ENCODE assay signal across 8 cellular contexts in the genomic region with DNA sequence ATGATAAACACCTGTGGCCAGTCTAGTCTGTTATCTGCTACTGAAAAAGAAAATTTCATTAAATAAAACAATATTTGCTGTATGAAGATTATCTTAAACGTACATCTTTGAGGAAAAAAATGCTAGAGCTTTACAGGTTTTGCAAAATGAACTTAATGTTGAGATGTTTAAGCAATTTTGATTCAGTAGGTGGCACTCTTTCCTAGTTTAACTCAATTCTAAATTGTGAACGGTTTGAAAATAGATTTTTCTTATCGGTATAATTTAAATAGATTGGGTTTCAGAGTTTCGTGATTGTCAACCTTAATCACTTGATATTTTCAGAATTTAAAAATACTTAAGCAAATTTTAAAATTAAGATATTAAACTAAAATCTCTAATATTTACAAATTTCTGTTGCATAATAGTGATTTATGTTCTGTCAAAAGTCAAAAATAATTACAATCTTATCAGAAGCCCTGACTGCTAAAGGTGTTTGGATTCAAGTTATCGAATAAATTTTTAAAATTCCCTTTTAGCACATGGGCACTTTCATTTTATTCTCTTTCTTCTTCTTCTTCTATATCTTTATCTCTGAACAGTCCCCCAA. TPM values are rescaled to one million over a fixed set of nuclear protein-coding genes. Genes with fewer than 3 reads are reported as not detected.
A peak's percentile ranks its signal among the peaks of the same experiment; 100 is the strongest.
DNase-seq lines count a peak whose midpoint lies in the region; ATAC-seq and TF ChIP-seq lines count a peak whose summit lies in the region.

No MANE protein-coding gene starts in this region.

- H3K4me1 Mint-ChIP-seq in chondrocyte (ENCODE audit: low read depth) = no peaks in the 10 kb centered on the region

- in situ Hi-C loops in GM13977 (cut with MboI; ENCODE audit: low pct_unique_long_range_greater_than_20kb, low sequenced_read_pairs, unreplicated experiment) = no loop called here

- H3K4me3 Mint-ChIP-seq in chondrocyte (ENCODE audit: unreplicated experiment) = no peak overlapping the region

- TF ChIP-seq CTCF in AG09319 (IDR thresholded peaks at IDR 0.05; ENCODE audit: low read depth, low read length) (peak; percentile 43), GM13977 (IDR thresholded peaks at IDR 0.05; ENCODE audit: extremely low read depth, insufficient read depth, missing control alignments) (peak; percentile 50), chondrocyte (IDR thresholded peaks at IDR 0.05) (peak; percentile 90)

- H3K36me3 Mint-ChIP-seq in chondrocyte (ENCODE audit: low read depth) = no peaks in the 10 kb centered on the region

- no peaks in the 10 kb centered on the region for H3K9me3 Mint-ChIP-seq in chondrocyte (ENCODE audit: low read depth)

- DNase-seq in AG09319 (ENCODE audit: extremely low read depth, low read depth) (no peak), GM13977 (ENCODE audit: low spot score) (peak; percentile 19), NOMO-1 treated with dmso at 0.1 percent for 144 hours (lab: John Stamatoyannopoulos, UW; ENCODE audit: unreplicated experiment) (peak; percentile 45), chondrocyte (ENCODE audit: low spot score) (no peak), myocyte (ENCODE audit: low read depth) (peak; percentile 44)

- no peak overlapping the region for H3K27ac Mint-ChIP-seq in chondrocyte (ENCODE audit: unreplicated experiment)

- H3K27me3 Mint-ChIP-seq in chondrocyte (ENCODE audit: low read depth) = peaks cover 15% of the 10 kb centered on the region

- ATAC-seq in HG02885 (IDR thresholded peaks at IDR 0.05; ENCODE audit: poor library complexity, unreplicated experiment) (no peak), HG02870 (IDR thresholded peaks at IDR 0.05; ENCODE audit: unreplicated experiment) (no peak), GM18502 (IDR thresholded peaks at IDR 0.05; ENCODE audit: poor library complexity, unreplicated experiment) (no peak)

RNA-seq across cellular contexts. Expression of gene RNF111, which starts 7.0 kb away (rescaled TPM):
- total RNA-seq in chondrocyte (25.8 to 31.1 TPM (median 27.1 TPM) in 3 replicates), myocyte (16.1 and 17.7 TPM in 2 replicates)
- 14.0 TPM for polyA plus RNA-seq in myocyte (2012)

RNA-seq across cellular contexts. Expression of gene SLTM, which starts 47.0 kb away (rescaled TPM):
- total RNA-seq in chondrocyte (53.9 to 71.7 TPM (median 70.4 TPM) in 3 replicates), myocyte (46.3 and 71.0 TPM in 2 replicates)
- polyA plus RNA-seq in myocyte (2012) = 33.5 TPM

Comparison
In these comparisons a context has a peak if more than half of its experiments do, and no peak if none do; other contexts are left out.
1. DNase-seq: peak in GM13977 (single experiment), NOMO-1 treated with dmso at 0.1 percent for 144 hours (single experiment) and myocyte (single experiment); none in AG09319 (single experiment) and chondrocyte (single experiment).
2. Peak in every context shown above with its lines, with median percentiles within 50 percentile points of each other: CTCF ChIP-seq.